ENCODE assay signal across 16 cellular contexts in genomic region chr1:9481048-9481447, GRCh38.
"Had no signal": no experiment of that assay in that cellular context is flagged by ENCODE, and none has a peak within 500 bp of the region (broad histone marks: within the 10 kb centered on the region; RNA-seq: fewer than 3 reads in every experiment).

No MANE protein-coding gene starts in this region.

- H3K27me3 ChIP-seq: ovary, stomach, testis, uterus had no signal

- H3K27ac ChIP-seq: lower lobe of right lung, ovary, stomach, testis, uterus had no signal

- FAIRE-seq: islet of Langerhans, TTC549 had no signal

- DNase-seq: activated CD4-positive, alpha-beta T cell treated with anti-CD3 and anti-CD28 coated beads, Interleukin-2, amount 10 ng/mL, durations not matched to agents 7 days and 5 days; activated CD4-positive, CD25-positive, alpha-beta regulatory T cell; activated CD8-positive, alpha-beta memory T cell treated with anti-CD3 and anti-CD28 coated beads, Interleukin-2, amount 50 U/mL, for 48 hours; activated gamma-delta T cell; activated T-cell treated with anti-CD3 and anti-CD28 coated beads, Interleukin-2, amount 50 U/mL, for 72 hours; left colon; lower lobe of right lung; midbrain; stimulated activated CD4-positive, alpha-beta T cell treated with anti-CD3 and anti-CD28 coated beads, Interleukin-2, amount 100 ng/mL, for 24 hours; stomach; testis; uterus had no signal

- H3K4me3 ChIP-seq: lower lobe of right lung, ovary, stomach, testis, uterus had no signal

- H3K36me3 ChIP-seq: lower lobe of right lung, ovary, stomach, uterus had no signal

- ATAC-seq: activated naive CD4-positive, alpha-beta T cell treated with anti-CD3 and anti-CD28 coated beads, Interleukin-2, amount 50 U/mL, for 72 hours; activated T-cell treated with anti-CD3 and anti-CD28 coated beads, Interleukin-2, amount 50 U/mL, for 72 hours; left colon; lower lobe of right lung had no signal

- H3K9me3 ChIP-seq: lower lobe of right lung, ovary, stomach, testis, uterus had no signal

- H3K4me1 ChIP-seq: lower lobe of right lung, stomach, testis, uterus had no signal
